ENCODE assay signal across 1 cellular context in the genomic region with DNA sequence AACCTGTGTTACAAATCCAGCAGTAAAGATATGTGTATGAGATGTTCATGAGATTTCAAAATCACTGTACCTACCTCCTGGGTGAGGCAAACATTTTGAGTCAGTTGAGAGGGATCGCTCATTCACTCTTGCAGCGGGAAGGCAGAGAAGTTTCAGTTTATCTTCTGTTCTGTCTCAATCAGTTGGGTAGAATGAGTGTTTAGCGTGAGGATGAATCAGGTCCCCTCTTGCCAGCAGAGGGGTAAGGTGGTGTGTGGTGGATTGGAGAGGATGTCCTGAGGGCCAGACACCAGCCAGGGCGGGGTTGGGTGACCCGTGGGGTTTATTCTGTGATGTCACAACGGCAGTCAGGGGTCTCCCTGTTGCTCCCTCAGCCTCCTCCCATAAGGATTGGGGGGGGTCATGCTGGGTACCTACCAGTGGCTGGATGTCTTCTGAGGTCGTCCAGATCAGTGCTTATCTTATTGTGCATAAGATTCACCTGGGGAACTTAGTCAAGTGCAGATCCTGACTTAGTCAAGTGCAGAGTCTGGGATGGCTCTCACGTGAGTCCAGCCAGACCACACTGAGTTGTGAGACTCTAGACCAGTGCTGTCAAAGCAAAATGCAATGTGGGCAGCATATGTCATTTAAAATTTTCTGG.
TF ChIP-seq lines count a peak whose summit lies in the region.

A gene (minus strand): TSS at position 277 of the 643 bp plus-strand sequence. CDS start 155 bp downstream, at position 122.

TF ChIP-seq in IMR-90, 13 proteins besides CTCF, POLR2A, EP300 and RAD21 (continued from another document):
- TF ChIP-seq, protein P1, sequence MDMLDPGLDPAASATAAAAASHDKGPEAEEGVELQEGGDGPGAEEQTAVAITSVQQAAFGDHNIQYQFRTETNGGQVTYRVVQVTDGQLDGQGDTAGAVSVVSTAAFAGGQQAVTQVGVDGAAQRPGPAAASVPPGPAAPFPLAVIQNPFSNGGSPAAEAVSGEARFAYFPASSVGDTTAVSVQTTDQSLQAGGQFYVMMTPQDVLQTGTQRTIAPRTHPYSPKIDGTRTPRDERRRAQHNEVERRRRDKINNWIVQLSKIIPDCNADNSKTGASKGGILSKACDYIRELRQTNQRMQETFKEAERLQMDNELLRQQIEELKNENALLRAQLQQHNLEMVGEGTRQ (IDR thresholded peaks at IDR 0.05; ENCODE audit: low read depth, low read length): no peak
- no peak for TF ChIP-seq MAFK (IDR thresholded peaks at IDR 0.05; ENCODE audit: low read depth, low read length)
- peak; percentile 55; the same call in 1 of the 2 replicates for TF ChIP-seq CEBPB (IDR thresholded peaks at IDR 0.05; ENCODE audit: low read depth, low read length)
